ENCODE assay signal across 19 cellular contexts in genomic region chr2:157930728-157931127, GRCh38. TPM values are rescaled to one million over a fixed set of nuclear protein-coding genes. Genes with fewer than 3 reads are reported as not detected.
DNase-seq lines count a peak whose midpoint lies in the region; ATAC-seq and TF ChIP-seq lines count a peak whose summit lies in the region.
"Had no signal": no experiment of that assay in that cellular context is flagged by ENCODE, and none has a peak within 500 bp of the region (broad histone marks: within the 10 kb centered on the region; RNA-seq: fewer than 3 reads in every experiment).

No MANE protein-coding gene starts in this region.

- H3K36me3 ChIP-seq in left ventricle myocardium inferior, result no peaks in the 10 kb centered on the region
- H3K36me3 ChIP-seq: BLaER1 had no signal

- H3K4me1 ChIP-seq in left ventricle myocardium inferior, result peaks cover 6% of the 10 kb centered on the region
- H3K4me1 ChIP-seq: BLaER1 had no signal

- DNase-seq in Right ventricle myocardium inferior (ENCODE audit: missing footprints) (no peak), left ventricle myocardium inferior (no peak), left cardiac atrium (no peak), cardiac septum (ENCODE audit: low spot score) (no peak), left ventricle myocardium superior (no peak), islet precursor cell (no peak), MV-4-11 (lab: John Stamatoyannopoulos, UW) (no peak)
- DNase-seq: Caco-2; CD4-positive, CD25-positive, alpha-beta regulatory T cell; CD8-positive, alpha-beta T cell; DMS79; EL; GM23248; H7; HCEC 1CT had no signal

- intact Hi-C loops in Right ventricle myocardium inferior (cut with DNase I), result loop anchor here (5.0 kb wide), 1 partner anchor 93 kb away; no protein-coding TSS in a partner anchor
- intact Hi-C loops in left ventricle myocardium inferior (cut with micrococcal nuclease), result no loop called here
- intact Hi-C loops in left cardiac atrium (cut with DNase I), result no loop called here
- intact Hi-C loops in cardiac septum (cut with DNase I), result no loop called here
- intact Hi-C loops in left ventricle myocardium superior (cut with micrococcal nuclease), result no loop called here

- H3K27ac ChIP-seq in left ventricle myocardium inferior (replicated peaks), result no peak overlapping the region
- H3K27ac ChIP-seq: 22Rv1, BLaER1, C4-2B, GM23248 had no signal

- peak; percentile 71 for ATAC-seq in Right ventricle myocardium inferior
- peak; percentile 44 to 57 for ATAC-seq in left cardiac atrium
- peak; percentile 71 for ATAC-seq in left ventricle myocardium superior
- ATAC-seq: CD8-positive, alpha-beta T cell; GM12878 had no signal

- no peaks in the 10 kb centered on the region for H3K27me3 ChIP-seq in left ventricle myocardium inferior (ENCODE audit: low read depth)
- H3K27me3 ChIP-seq: BLaER1 had no signal

- no peak for TF ChIP-seq CTCF in left ventricle myocardium inferior (IDR thresholded peaks at IDR 0.05; ENCODE audit: borderline replicate concordance)

- H3K4me3 ChIP-seq in left ventricle myocardium inferior, result no peak overlapping the region
- H3K4me3 ChIP-seq: BLaER1, GM12878, GM23248 had no signal

- peaks cover 7% of the 10 kb centered on the region for H3K9me3 ChIP-seq in left ventricle myocardium inferior (replicated peaks)
- H3K9me3 ChIP-seq: BLaER1, Caco-2 had no signal

RNA-seq across cellular contexts. Expression of gene ACVR1, which starts 54.6 kb away (rescaled TPM):
- total RNA-seq in Right ventricle myocardium inferior (25.3 TPM), left ventricle myocardium inferior (30.6 TPM), left cardiac atrium (10 to 100 TPM; 34.2 to 36.8 TPM), cardiac septum (22.7 TPM), left ventricle myocardium superior (26.8 TPM)
